15 cellular contexts compared by ENCODE assay signal in genomic region chr19:49799798-49800376, GRCh38. TPM values are rescaled to one million over a fixed set of nuclear protein-coding genes. Genes with fewer than 3 reads are reported as not detected.
DNase-seq lines count a peak whose midpoint lies in the region; ATAC-seq and TF ChIP-seq lines count a peak whose summit lies in the region.
"Had no signal": no experiment of that assay in that cellular context is flagged by ENCODE, and none has a peak within 500 bp of the region (broad histone marks: within the 10 kb centered on the region; RNA-seq: fewer than 3 reads in every experiment).

No MANE protein-coding gene starts in this region.

- no peak overlapping the region for H3K27ac Mint-ChIP-seq in activated T-cell treated with anti-CD3 and anti-CD28 coated beads, Interleukin-2, amount 50 U/mL, for 72 hours
- no peak overlapping the region for H3K27ac Mint-ChIP-seq in endodermal cell

- intact Hi-C loops in IMR-90 (cut with micrococcal nuclease), result loop anchor here (5.0 kb wide), 1 partner anchor 108 kb away; the partner anchor contains the start of gene CPT1C

- H3K9ac ChIP-seq in IMR-90 (ENCODE audit: low read depth, low read length), result no peak overlapping the region
- H3K9ac ChIP-seq in endodermal cell (ENCODE audit: extremely low read depth, low read length, poor library complexity, severe bottlenecking), result no peak overlapping the region

- H3K4ac ChIP-seq in IMR-90 (ENCODE audit: low read depth, low read length), result no peak overlapping the region

- TF ChIP-seq CTCF in IMR-90 (conservative IDR thresholded peaks at IDR 0.05; ENCODE audit: low read depth, low read length), result peak; percentile 11; the same call in 1 of the 2 replicates
- TF ChIP-seq CTCF in endodermal cell (conservative IDR thresholded peaks at IDR 0.05), result peak; percentile 66

- no peak overlapping the region for H4K5ac ChIP-seq in IMR-90 (ENCODE audit: low read depth, low read length)

- H3K27ac ChIP-seq in IMR-90 (ENCODE audit: insufficient read depth, low read length) (no peak overlapping the region), endodermal cell (ENCODE audit: low read depth, low read length) (no peak overlapping the region)
- H3K27ac ChIP-seq: epithelial cell of prostate had no signal

- H3K4me3 Mint-ChIP-seq in activated T-cell treated with anti-CD3 and anti-CD28 coated beads, Interleukin-2, amount 50 U/mL, for 72 hours, result no peak overlapping the region
- no peak overlapping the region for H3K4me3 Mint-ChIP-seq in endodermal cell

- in situ Hi-C loops in IMR-90 (cut with MboI; ENCODE audit: low sequenced_read_pairs), result no loop called here

- H3K18ac ChIP-seq in IMR-90 (ENCODE audit: low read depth, low read length), result no peak overlapping the region

- H2AK9ac ChIP-seq in IMR-90 (replicated peaks; ENCODE audit: low read depth, low read length, poor library complexity), result no peak overlapping the region

- WGBS in IMR-90 (ENCODE audit: extremely low coverage in 2 of 2, insufficient read length in 1 of 2), 2 experiments, result 96% methylated on average over 5 of the region's 25 CpGs; no CpG with 5 or more reads in 1 of the 2 experiments
- 93 to 97% methylated on average over 25 of the region's 25 CpGs for WGBS in endodermal cell (ENCODE audit: insufficient coverage in 1 of 2, insufficient read length in 1 of 2), 2 experiments

- H3K4me3 ChIP-seq in IMR-90 (ENCODE audit: insufficient read depth, low read depth, low read length), result no peak overlapping the region
- H3K4me3 ChIP-seq in endodermal cell (ENCODE audit: low read length), result no peak overlapping the region

- CTCF ChIA-PET in IMR-90 (lab: Yijun Ruan, JAX), result no interaction called here

- peaks cover 14% of the 10 kb centered on the region for H4K20me1 ChIP-seq in IMR-90 (ENCODE audit: insufficient read depth, low read length)

- H3K9me3 ChIP-seq in IMR-90 (ENCODE audit: control insufficient read depth, insufficient read depth, low read length), result no peaks in the 10 kb centered on the region
- no peaks in the 10 kb centered on the region for H3K9me3 ChIP-seq in endodermal cell (ENCODE audit: control insufficient read depth, low read length)

- H3K79me1 ChIP-seq in IMR-90 (ENCODE audit: low read depth in 1 of 2, low read length in 2 of 2), result peaks cover 8 to 27% of the 10 kb centered on the region in 2 experiments; a peak in 3 of 4 replicates

- H3K56ac ChIP-seq in IMR-90 (ENCODE audit: extremely low read depth, insufficient read depth, low read length), result no peak overlapping the region

- no peak overlapping the region for H2BK15ac ChIP-seq in IMR-90 (ENCODE audit: low read depth, low read length)

- no peak overlapping the region for H2AK5ac ChIP-seq in IMR-90 (ENCODE audit: low read depth, low read length)

- H3K36me3 Mint-ChIP-seq in activated T-cell treated with anti-CD3 and anti-CD28 coated beads, Interleukin-2, amount 50 U/mL, for 72 hours (ENCODE audit: insufficient read depth in 2 of 2), result peaks cover 3 to 7% of the 10 kb centered on the region in 2 donors
- peaks cover 71% of the 10 kb centered on the region for H3K36me3 Mint-ChIP-seq in endodermal cell (ENCODE audit: low read depth)

- H2BK20ac ChIP-seq in IMR-90 (ENCODE audit: low read depth, low read length), result no peak overlapping the region

- H2BK120ac ChIP-seq in IMR-90 (ENCODE audit: low read depth, low read length), result no peak overlapping the region

- dilution Hi-C loops in IMR-90 (cut with HindIII; ENCODE audit: low sequenced_read_pairs, unreplicated experiment), result no loop called here

- DNase-seq in activated T-cell treated with anti-CD3 and anti-CD28 coated beads, Interleukin-2, amount 50 U/mL, for 1 hour, result peak; percentile 31
- DNase-seq in activated T-cell treated with anti-CD3 and anti-CD28 coated beads, Interleukin-2, amount 50 U/mL, for 72 hours, result no peak
- DNase-seq in IMR-90 (no peak), endodermal cell (peak; percentile 88), GOT3 (lab: John Stamatoyannopoulos, UW) (no peak), NCI-H2029 (lab: John Stamatoyannopoulos, UW) (no peak)
- DNase-seq in stimulated activated naive CD8-positive, alpha-beta T cell treated with anti-CD3 and anti-CD28 coated beads, Interleukin-15, Interleukin-2, amounts not matched to agents 100 U/mL and 50 U/mL, for 24 hours, result no peak
- no peak for DNase-seq in activated CD4-positive, CD25-positive, alpha-beta regulatory T cell (lab: John Stamatoyannopoulos, UW)
- DNase-seq: NCI-H69; posterior cingulate gyrus; SIG-M5; stimulated activated naive CD4-positive, alpha-beta T cell treated with Interleukin-2 at 50 U/mL for 16 hours had no signal

- TF ChIP-seq POLR2A in IMR-90 (IDR thresholded peaks at IDR 0.05; ENCODE audit: low read depth, low read length), result no peak

- H3K4me1 Mint-ChIP-seq in activated T-cell treated with anti-CD3 and anti-CD28 coated beads, Interleukin-2, amount 50 U/mL, for 72 hours (ENCODE audit: low read depth), result no peaks in the 10 kb centered on the region
- H3K4me1 Mint-ChIP-seq in endodermal cell, result peaks cover 3% of the 10 kb centered on the region

- no peak overlapping the region for H2BK5ac ChIP-seq in IMR-90 (ENCODE audit: low read depth, low read length, poor library complexity, severe bottlenecking)

- TF ChIP-seq RAD21 in IMR-90 (IDR thresholded peaks at IDR 0.05; ENCODE audit: low read length), result no peak

- H3K4me2 ChIP-seq in IMR-90 (ENCODE audit: low read depth, low read length), result no peak overlapping the region

- POLR2A ChIA-PET in IMR-90 (lab: Charles Lee; ENCODE audit: unreplicated experiment), result no interaction called here

- H3K23ac ChIP-seq in IMR-90 (ENCODE audit: low read depth, low read length), result no peak overlapping the region

- H3K9me1 ChIP-seq in IMR-90 (ENCODE audit: insufficient read depth, low read length), result 0 out of 2 replicates have a peak, but pooled peaks cover 4% of the 10 kb centered on the region

- no peaks in the 10 kb centered on the region for H3K9me3 Mint-ChIP-seq in activated T-cell treated with anti-CD3 and anti-CD28 coated beads, Interleukin-2, amount 50 U/mL, for 72 hours
- H3K9me3 Mint-ChIP-seq in endodermal cell, result no peaks in the 10 kb centered on the region
- H3K9me3 Mint-ChIP-seq: brain had no signal

- H3K14ac ChIP-seq in IMR-90 (replicated peaks; ENCODE audit: low read depth, low read length), result no peak overlapping the region

- no peak overlapping the region for H4K91ac ChIP-seq in IMR-90 (ENCODE audit: insufficient read depth, low read depth, low read length)

- H3K27me3 Mint-ChIP-seq in activated T-cell treated with anti-CD3 and anti-CD28 coated beads, Interleukin-2, amount 50 U/mL, for 72 hours (ENCODE audit: low read depth), result no peaks in the 10 kb centered on the region
- H3K27me3 Mint-ChIP-seq in endodermal cell (ENCODE audit: insufficient read depth), result no peaks in the 10 kb centered on the region
- H3K27me3 Mint-ChIP-seq: brain had no signal

- peaks cover 69% of the 10 kb centered on the region for H3K36me3 ChIP-seq in IMR-90 (ENCODE audit: control insufficient read depth, insufficient read depth, low read length)
- H3K36me3 ChIP-seq in endodermal cell (ENCODE audit: control insufficient read depth, insufficient read depth, low read length), result peaks cover 56% of the 10 kb centered on the region

- H4K8ac ChIP-seq in IMR-90 (ENCODE audit: low read depth in 2 of 2, low read length in 2 of 2), result no peak overlapping the region

- no peak overlapping the region for H2AFZ ChIP-seq in IMR-90 (replicated peaks; ENCODE audit: low read length, poor library complexity)

- no TSS peak for BruUV-seq in IMR-90 (replicated peaks; lab: Mats Ljungman, UMichigan)

- no peaks in the 10 kb centered on the region; the same call in 1 of the 2 replicates for H3K4me1 ChIP-seq in IMR-90 (ENCODE audit: control insufficient read depth, insufficient read depth, low read length)
- no peaks in the 10 kb centered on the region for H3K4me1 ChIP-seq in endodermal cell (ENCODE audit: control insufficient read depth, insufficient read depth, low read length)

- no peaks in the 10 kb centered on the region for H3K27me3 ChIP-seq in IMR-90 (ENCODE audit: control insufficient read depth, insufficient read depth, low read length)
- H3K27me3 ChIP-seq in endodermal cell (ENCODE audit: control insufficient read depth, insufficient read depth, low read length, poor library complexity, severe bottlenecking), result no peaks in the 10 kb centered on the region

- no peak for ATAC-seq in activated T-cell treated with anti-CD3 and anti-CD28 coated beads, Interleukin-2, amount 50 U/mL, for 72 hours (replicated peaks in 1 of 2)
- ATAC-seq in IMR-90 (ENCODE audit: low read depth), result no peak
- ATAC-seq in stimulated activated naive CD8-positive, alpha-beta T cell treated with anti-CD3 and anti-CD28 coated beads, Interleukin-15, Interleukin-2, amounts not matched to agents 100 U/mL and 50 U/mL, for 24 hours, result peak; percentile 23

RNA-seq across cellular contexts. Expression of gene FUZ, which starts 13.2 kb away (rescaled TPM):
- 10 to 100 TPM; 24.7 to 37.3 TPM for total RNA-seq in activated T-cell treated with anti-CD3 and anti-CD28 coated beads, Interleukin-2, amount 50 U/mL, for 72 hours
- 10.6 and 14.3 TPM in 2 replicates for total RNA-seq in IMR-90 (2012; rRNA removed)
- polyA plus RNA-seq in IMR-90 (2012; rRNA removed), result 10.4 and 12.1 TPM in 2 replicates
- polyA plus RNA-seq in IMR-90 (2012; cell fraction: cytosol; rRNA removed), result 10.7 and 16.6 TPM in 2 replicates
- 10.5 and 24.4 TPM in 2 replicates for polyA plus RNA-seq in IMR-90 (2012; cell fraction: nucleus; rRNA removed; ENCODE audit: low replicate concordance)
- total RNA-seq in endodermal cell, result 10 to 100 TPM; 26.1 to 41.2 TPM
- 33.6 TPM for polyA plus RNA-seq in endodermal cell (2013, experiment 1 of 2)
- 32.8 TPM for polyA plus RNA-seq in endodermal cell (2013, experiment 2 of 2)

RNA-seq across cellular contexts. Expression of gene MED25, which starts 18.2 kb away (rescaled TPM):
- total RNA-seq in activated T-cell treated with anti-CD3 and anti-CD28 coated beads, Interleukin-2, amount 50 U/mL, for 72 hours, result 10 to 100 TPM; 47.0 to 50.2 TPM
- total RNA-seq in IMR-90 (2012; rRNA removed), result 4.7 and 5.3 TPM in 2 replicates
- polyA plus RNA-seq in IMR-90 (2012; rRNA removed), result 37.0 and 38.5 TPM in 2 replicates
- 20.7 and 33.0 TPM in 2 replicates for polyA plus RNA-seq in IMR-90 (2012; cell fraction: cytosol; rRNA removed)
- 77.0 and 95.3 TPM in 2 replicates for polyA plus RNA-seq in IMR-90 (2012; cell fraction: nucleus; rRNA removed; ENCODE audit: low replicate concordance)
- total RNA-seq in endodermal cell, result 10 to 100 TPM; 89.1 to 90.0 TPM
- polyA plus RNA-seq in endodermal cell (2013, experiment 1 of 2), result 83.7 TPM
- polyA plus RNA-seq in endodermal cell (2013, experiment 2 of 2), result 73.4 TPM

RNA-seq across cellular contexts. Expression of gene AP2A1, which starts 33.1 kb away (rescaled TPM):
- total RNA-seq in activated T-cell treated with anti-CD3 and anti-CD28 coated beads, Interleukin-2, amount 50 U/mL, for 72 hours, result 10 to 100 TPM; 74.5 to 75.8 TPM
- 40.7 and 41.4 TPM in 2 replicates for total RNA-seq in IMR-90 (2012; rRNA removed)
- 122 and 136 TPM in 2 replicates for polyA plus RNA-seq in IMR-90 (2012; rRNA removed)
- 130 and 154 TPM in 2 replicates for polyA plus RNA-seq in IMR-90 (2012; cell fraction: cytosol; rRNA removed)
- 115 and 277 TPM in 2 replicates for polyA plus RNA-seq in IMR-90 (2012; cell fraction: nucleus; rRNA removed; ENCODE audit: low replicate concordance)
- total RNA-seq in endodermal cell, result 100 to 1,000 TPM; 100 to 110 TPM
- polyA plus RNA-seq in endodermal cell (2013, experiment 1 of 2), result 80.4 TPM
- 71.7 TPM for polyA plus RNA-seq in endodermal cell (2013, experiment 2 of 2)

RNA-seq across cellular contexts. Expression of gene TSKS, which starts 36.8 kb away (rescaled TPM):
- 1 to 10 TPM in 1 of 2 donors, under 1 TPM in 1; 0.19 to 2.4 TPM for total RNA-seq in activated T-cell treated with anti-CD3 and anti-CD28 coated beads, Interleukin-2, amount 50 U/mL, for 72 hours
- total RNA-seq in IMR-90 (2012; rRNA removed) (not detected in 2 replicates), endodermal cell (under 1 TPM in 1 of 2 donors, not detected in 1; 0.31 TPM)
- 0.10 TPM in 1 of 2 replicates, not detected in the other for polyA plus RNA-seq in IMR-90 (2012; rRNA removed)
- 0.04 TPM in 1 of 2 replicates, not detected in the other for polyA plus RNA-seq in IMR-90 (2012; cell fraction: cytosol; rRNA removed)
- 0.07 and 0.18 TPM in 2 replicates for polyA plus RNA-seq in IMR-90 (2012; cell fraction: nucleus; rRNA removed; ENCODE audit: low replicate concordance)
- polyA plus RNA-seq in endodermal cell (2013, experiment 1 of 2), result not detected
- not detected for polyA plus RNA-seq in endodermal cell (2013, experiment 2 of 2)
- total RNA-seq: HT1080 had no signal

RNA-seq across cellular contexts. Expression of gene PTOV1, which starts 51.1 kb away (rescaled TPM):
- 10 to 100 TPM; 63.8 to 73.3 TPM for total RNA-seq in activated T-cell treated with anti-CD3 and anti-CD28 coated beads, Interleukin-2, amount 50 U/mL, for 72 hours
- total RNA-seq in IMR-90 (2012; rRNA removed) (34.4 and 36.1 TPM in 2 replicates), endodermal cell (100 to 1,000 TPM; 279 to 287 TPM)
- 106 and 107 TPM in 2 replicates for polyA plus RNA-seq in IMR-90 (2012; rRNA removed)
- polyA plus RNA-seq in IMR-90 (2012; cell fraction: cytosol; rRNA removed), result 63.8 and 170 TPM in 2 replicates
- 249 and 529 TPM in 2 replicates for polyA plus RNA-seq in IMR-90 (2012; cell fraction: nucleus; rRNA removed; ENCODE audit: low replicate concordance)
- 359 TPM for polyA plus RNA-seq in endodermal cell (2013, experiment 1 of 2)
- polyA plus RNA-seq in endodermal cell (2013, experiment 2 of 2), result 302 TPM

Comparison
In these comparisons a context has a peak if more than half of its experiments do, and no peak if none do; other contexts are left out.
1. DNase-seq: peak in activated T-cell treated with anti-CD3 and anti-CD28 coated beads, Interleukin-2, amount 50 U/mL, for 1 hour (single experiment) and endodermal cell (single experiment); none in activated T-cell treated with anti-CD3 and anti-CD28 coated beads, Interleukin-2, amount 50 U/mL, for 72 hours (0 of 2), IMR-90 (single experiment), stimulated activated naive CD8-positive, alpha-beta T cell treated with anti-CD3 and anti-CD28 coated beads, Interleukin-15, Interleukin-2, amounts not matched to agents 100 U/mL and 50 U/mL, for 24 hours (single experiment), GOT3 (single experiment), activated CD4-positive, CD25-positive, alpha-beta regulatory T cell (0 of 4) and NCI-H2029 (single experiment).